28 cellular contexts compared by ENCODE assay signal in genomic region chr11:106477776-106478175, GRCh38.
"Had no signal": no experiment of that assay in that cellular context is flagged by ENCODE, and none has a peak within 500 bp of the region (broad histone marks: within the 10 kb centered on the region; RNA-seq: fewer than 3 reads in every experiment).

No MANE protein-coding gene starts in this region.

- H3K27me3 ChIP-seq: adrenal gland, breast epithelium had no signal

- H3K4me1 ChIP-seq: adrenal gland, breast epithelium had no signal

- DNase-seq: activated B cell treated with CpG ODN at 0.5 μM for 24 hours; activated CD4-positive, alpha-beta T cell treated with anti-CD3 and anti-CD28 coated beads for 48 hours; activated CD4-positive, alpha-beta T cell treated with anti-CD3 and anti-CD28 coated beads, Interleukin-2, amount 50 U/mL, for 1 hour; activated CD4-positive, alpha-beta T cell treated with anti-CD3 and anti-CD28 coated beads, Interleukin-2, amount 50 U/mL, for 48 hours; activated CD8-positive, alpha-beta memory T cell treated with anti-CD3 and anti-CD28 coated beads for 24 hours; activated CD8-positive, alpha-beta T cell treated with anti-CD3 and anti-CD28 coated beads for 36 hours; activated effector memory CD4-positive, alpha-beta T cell treated with Interleukin-2 at 50 U/mL for 16 hours; activated gamma-delta T cell treated with Interleukin-2 at 50 U/mL for 16 hours; activated naive CD4-positive, alpha-beta T cell treated with anti-CD3 and anti-CD28 coated beads, Interleukin-2, amount 50 U/mL, for 16 hours; activated naive CD4-positive, alpha-beta T cell treated with Interleukin-2 at 50 U/mL for 16 hours; activated T-cell treated with anti-CD3 and anti-CD28 coated beads, Interleukin-2, amount 50 U/mL, for 4 hours; adrenal gland; amygdala; aorta; dermis blood vessel endothelial cell; effector CD4-positive, alpha-beta T cell; effector memory CD8-positive, alpha-beta T cell; erythroblast; esophagus squamous epithelium; head of caudate nucleus; T-helper 1 cell; T-helper 17 cell; T1000; WERI-Rb-1 had no signal

- H3K36me3 ChIP-seq: adrenal gland, breast epithelium, esophagus squamous epithelium, WERI-Rb-1 had no signal

- H3K9me3 ChIP-seq: adrenal gland had no signal

- H3K27ac ChIP-seq: adrenal gland, breast epithelium, coronary artery, esophagus squamous epithelium, WERI-Rb-1 had no signal

- H3K4me3 ChIP-seq: adrenal gland, breast epithelium, coronary artery, esophagus squamous epithelium had no signal

- ATAC-seq: activated CD4-positive, CD25-positive, alpha-beta regulatory T cell treated with anti-CD3 and anti-CD28 coated beads, Interleukin-2, amount 50 U/mL, for 24 hours; activated CD8-positive, alpha-beta T cell treated with anti-CD3 and anti-CD28 coated beads for 36 hours; activated T-cell treated with anti-CD3 and anti-CD28 coated beads, Interleukin-2, amount 50 U/mL, for 4 hours; activated T-helper 17 cell treated with anti-CD3 and anti-CD28 coated beads, Interleukin-2, amount 50 U/mL, for 72 hours; effector memory CD8-positive, alpha-beta T cell; T-helper 17 cell had no signal
